ENCODE assay signal across 1 cellular context in genomic region chr12:48185181-48185919, GRCh38.
TF ChIP-seq lines count a peak whose summit lies in the region.

No MANE protein-coding gene starts in this region.

TF ChIP-seq in H1, 55 proteins besides CTCF, POLR2A, EP300 and RAD21:
- no peak for TF ChIP-seq KDM4A (IDR thresholded peaks at IDR 0.05; ENCODE audit: low read depth, low read length, severe bottlenecking)
- peak; percentile 28 for TF ChIP-seq E2F6 (IDR thresholded peaks at IDR 0.05)
- TF ChIP-seq SP1 (IDR thresholded peaks at IDR 0.05; ENCODE audit: low read depth, low read length) = peak; percentile 16; the same call in 1 of the 2 replicates
